1 cellular context compared by ENCODE assay signal in the genomic region with DNA sequence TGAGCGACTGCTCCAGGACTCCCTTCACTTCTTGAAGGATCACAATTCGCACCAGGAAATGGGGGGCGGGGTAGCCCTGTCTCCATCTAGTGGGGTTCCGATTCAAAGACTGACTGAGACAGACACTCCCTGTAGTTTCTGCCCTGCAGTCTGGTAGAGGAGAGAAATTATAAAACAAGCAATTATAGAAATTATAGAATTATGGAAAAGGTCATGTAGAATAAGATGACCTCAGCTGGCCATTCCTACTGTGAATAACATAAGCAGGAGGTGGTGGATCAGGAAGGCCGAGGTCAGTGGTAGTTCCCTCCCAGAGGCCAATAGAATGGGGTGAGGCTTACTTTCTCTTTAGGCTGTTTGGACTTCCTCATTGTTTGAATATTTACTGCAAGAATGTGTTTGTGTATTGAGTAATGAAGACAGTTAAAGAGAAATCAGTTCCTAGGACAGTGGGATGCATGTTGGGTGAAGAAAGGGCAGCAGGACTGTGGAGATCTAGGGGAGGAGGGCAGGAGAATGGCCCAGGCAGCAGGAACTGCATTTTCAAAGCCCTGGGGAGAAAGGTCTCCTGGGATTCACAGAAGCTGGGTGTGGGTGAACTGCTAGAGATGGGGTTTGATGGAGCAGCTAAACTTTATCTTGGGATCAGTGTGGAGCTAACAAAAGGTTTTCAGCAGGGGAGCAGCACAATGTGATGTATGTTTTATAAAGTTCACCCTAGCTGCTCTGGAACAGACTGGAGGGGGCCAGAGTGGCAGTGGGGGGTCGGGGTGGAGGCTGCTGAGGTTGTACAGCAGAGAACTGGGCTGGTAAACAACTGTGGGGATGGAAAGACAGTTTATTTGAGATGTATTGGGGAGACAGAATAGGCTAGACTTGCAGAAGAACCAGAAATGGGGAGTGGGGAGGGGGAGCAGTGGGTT.
TF ChIP-seq lines count a peak whose summit lies in the region.

No MANE protein-coding gene starts in this region.

TF ChIP-seq in HepG2, 621 proteins besides CTCF, POLR2A, EP300 and RAD21 (continued from another document and continues in another):
- TF ChIP-seq ARID3A (IDR thresholded peaks at IDR 0.05; ENCODE audit: low read depth, low read length) = peak; percentile 63
- no peak for TF ChIP-seq NFE2L2 (IDR thresholded peaks at IDR 0.05; ENCODE audit: low read length)
- TF ChIP-seq TRIM24 (CRISPR knock-in tag; IDR thresholded peaks at IDR 0.05) = no peak
- no peak for TF ChIP-seq STAT5B (CRISPR knock-in tag; IDR thresholded peaks at IDR 0.05)
- TF ChIP-seq BCL6 (CRISPR knock-in tag; IDR thresholded peaks at IDR 0.05) = peak; percentile 72
- no peak for TF ChIP-seq ZNF598 (CRISPR knock-in tag; IDR thresholded peaks at IDR 0.05; ENCODE audit: borderline replicate concordance)
- peak; percentile 71; the same call in 1 of the 2 replicates for TF ChIP-seq IRF2 (CRISPR knock-in tag; IDR thresholded peaks at IDR 0.05)
- no peak for TF ChIP-seq ZNF468 (CRISPR knock-in tag; IDR thresholded peaks at IDR 0.05)
- TF ChIP-seq POGK (CRISPR knock-in tag; conservative IDR thresholded peaks at IDR 0.05) = no peak
- TF ChIP-seq HNRNPUL1 (IDR thresholded peaks at IDR 0.05; ENCODE audit: low read depth, low read length) = no peak
- no peak for TF ChIP-seq HOXA3 (CRISPR knock-in tag; IDR thresholded peaks at IDR 0.05)
- no peak for TF ChIP-seq RFX1 (IDR thresholded peaks at IDR 0.05)
- TF ChIP-seq ZFP82 (CRISPR knock-in tag; IDR thresholded peaks at IDR 0.05; ENCODE audit: borderline replicate concordance) = no peak
- peak; percentile 67 for TF ChIP-seq NCOA2 (CRISPR knock-in tag; IDR thresholded peaks at IDR 0.05)
- TF ChIP-seq THRA (CRISPR knock-in tag; IDR thresholded peaks at IDR 0.05; ENCODE audit: borderline replicate concordance) = peak; percentile 83; the same call in 1 of the 2 replicates
- TF ChIP-seq NR1H2 (CRISPR knock-in tag; IDR thresholded peaks at IDR 0.05; ENCODE audit: borderline replicate concordance, low read depth) = no peak
- 0 out of 2 replicates have a peak, but pooled peaks have one; percentile 18 for TF ChIP-seq EHMT2 (IDR thresholded peaks at IDR 0.05; ENCODE audit: borderline replicate concordance, low read depth, low read length)
- TF ChIP-seq ZNF44 (CRISPR knock-in tag; IDR thresholded peaks at IDR 0.05) = no peak; the same call in 1 of the 2 replicates
- peak; percentile 35; the same call in 1 of the 2 replicates for TF ChIP-seq SP5 (CRISPR knock-in tag; IDR thresholded peaks at IDR 0.05; ENCODE audit: borderline replicate concordance, low read depth)
- TF ChIP-seq, protein P1, sequence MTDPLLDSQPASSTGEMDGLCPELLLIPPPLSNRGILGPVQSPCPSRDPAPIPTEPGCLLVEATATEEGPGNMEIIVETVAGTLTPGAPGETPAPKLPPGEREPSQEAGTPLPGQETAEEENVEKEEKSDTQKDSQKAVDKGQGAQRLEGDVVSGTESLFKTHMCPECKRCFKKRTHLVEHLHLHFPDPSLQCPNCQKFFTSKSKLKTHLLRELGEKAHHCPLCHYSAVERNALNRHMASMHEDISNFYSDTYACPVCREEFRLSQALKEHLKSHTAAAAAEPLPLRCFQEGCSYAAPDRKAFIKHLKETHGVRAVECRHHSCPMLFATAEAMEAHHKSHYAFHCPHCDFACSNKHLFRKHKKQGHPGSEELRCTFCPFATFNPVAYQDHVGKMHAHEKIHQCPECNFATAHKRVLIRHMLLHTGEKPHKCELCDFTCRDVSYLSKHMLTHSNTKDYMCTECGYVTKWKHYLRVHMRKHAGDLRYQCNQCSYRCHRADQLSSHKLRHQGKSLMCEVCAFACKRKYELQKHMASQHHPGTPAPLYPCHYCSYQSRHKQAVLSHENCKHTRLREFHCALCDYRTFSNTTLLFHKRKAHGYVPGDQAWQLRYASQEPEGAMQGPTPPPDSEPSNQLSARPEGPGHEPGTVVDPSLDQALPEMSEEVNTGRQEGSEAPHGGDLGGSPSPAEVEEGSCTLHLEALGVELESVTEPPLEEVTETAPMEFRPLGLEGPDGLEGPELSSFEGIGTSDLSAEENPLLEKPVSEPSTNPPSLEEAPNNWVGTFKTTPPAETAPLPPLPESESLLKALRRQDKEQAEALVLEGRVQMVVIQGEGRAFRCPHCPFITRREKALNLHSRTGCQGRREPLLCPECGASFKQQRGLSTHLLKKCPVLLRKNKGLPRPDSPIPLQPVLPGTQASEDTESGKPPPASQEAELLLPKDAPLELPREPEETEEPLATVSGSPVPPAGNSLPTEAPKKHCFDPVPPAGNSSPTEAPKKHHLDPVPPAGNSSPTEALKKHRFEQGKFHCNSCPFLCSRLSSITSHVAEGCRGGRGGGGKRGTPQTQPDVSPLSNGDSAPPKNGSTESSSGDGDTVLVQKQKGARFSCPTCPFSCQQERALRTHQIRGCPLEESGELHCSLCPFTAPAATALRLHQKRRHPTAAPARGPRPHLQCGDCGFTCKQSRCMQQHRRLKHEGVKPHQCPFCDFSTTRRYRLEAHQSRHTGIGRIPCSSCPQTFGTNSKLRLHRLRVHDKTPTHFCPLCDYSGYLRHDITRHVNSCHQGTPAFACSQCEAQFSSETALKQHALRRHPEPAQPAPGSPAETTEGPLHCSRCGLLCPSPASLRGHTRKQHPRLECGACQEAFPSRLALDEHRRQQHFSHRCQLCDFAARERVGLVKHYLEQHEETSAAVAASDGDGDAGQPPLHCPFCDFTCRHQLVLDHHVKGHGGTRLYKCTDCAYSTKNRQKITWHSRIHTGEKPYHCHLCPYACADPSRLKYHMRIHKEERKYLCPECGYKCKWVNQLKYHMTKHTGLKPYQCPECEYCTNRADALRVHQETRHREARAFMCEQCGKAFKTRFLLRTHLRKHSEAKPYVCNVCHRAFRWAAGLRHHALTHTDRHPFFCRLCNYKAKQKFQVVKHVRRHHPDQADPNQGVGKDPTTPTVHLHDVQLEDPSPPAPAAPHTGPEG (CRISPR knock-in tag; IDR thresholded peaks at IDR 0.05) = no peak
- TF ChIP-seq, protein P2, sequence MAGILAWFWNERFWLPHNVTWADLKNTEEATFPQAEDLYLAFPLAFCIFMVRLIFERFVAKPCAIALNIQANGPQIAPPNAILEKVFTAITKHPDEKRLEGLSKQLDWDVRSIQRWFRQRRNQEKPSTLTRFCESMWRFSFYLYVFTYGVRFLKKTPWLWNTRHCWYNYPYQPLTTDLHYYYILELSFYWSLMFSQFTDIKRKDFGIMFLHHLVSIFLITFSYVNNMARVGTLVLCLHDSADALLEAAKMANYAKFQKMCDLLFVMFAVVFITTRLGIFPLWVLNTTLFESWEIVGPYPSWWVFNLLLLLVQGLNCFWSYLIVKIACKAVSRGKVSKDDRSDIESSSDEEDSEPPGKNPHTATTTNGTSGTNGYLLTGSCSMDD (CRISPR knock-in tag; IDR thresholded peaks at IDR 0.05) = no peak
- TF ChIP-seq ZNF672 (CRISPR knock-in tag; IDR thresholded peaks at IDR 0.05) = no peak
- no peak for TF ChIP-seq KDM2A (CRISPR knock-in tag; IDR thresholded peaks at IDR 0.05; ENCODE audit: borderline replicate concordance, low read depth)
- TF ChIP-seq ZNF558 (CRISPR knock-in tag; IDR thresholded peaks at IDR 0.05; ENCODE audit: borderline replicate concordance) = no peak
- TF ChIP-seq TFE3 (CRISPR knock-in tag; IDR thresholded peaks at IDR 0.05) = 0 out of 2 replicates have a peak, but pooled peaks have one; percentile 24
- TF ChIP-seq RXRB (CRISPR knock-in tag; IDR thresholded peaks at IDR 0.05; ENCODE audit: borderline replicate concordance) = peak; percentile 83
- TF ChIP-seq, protein P3, sequence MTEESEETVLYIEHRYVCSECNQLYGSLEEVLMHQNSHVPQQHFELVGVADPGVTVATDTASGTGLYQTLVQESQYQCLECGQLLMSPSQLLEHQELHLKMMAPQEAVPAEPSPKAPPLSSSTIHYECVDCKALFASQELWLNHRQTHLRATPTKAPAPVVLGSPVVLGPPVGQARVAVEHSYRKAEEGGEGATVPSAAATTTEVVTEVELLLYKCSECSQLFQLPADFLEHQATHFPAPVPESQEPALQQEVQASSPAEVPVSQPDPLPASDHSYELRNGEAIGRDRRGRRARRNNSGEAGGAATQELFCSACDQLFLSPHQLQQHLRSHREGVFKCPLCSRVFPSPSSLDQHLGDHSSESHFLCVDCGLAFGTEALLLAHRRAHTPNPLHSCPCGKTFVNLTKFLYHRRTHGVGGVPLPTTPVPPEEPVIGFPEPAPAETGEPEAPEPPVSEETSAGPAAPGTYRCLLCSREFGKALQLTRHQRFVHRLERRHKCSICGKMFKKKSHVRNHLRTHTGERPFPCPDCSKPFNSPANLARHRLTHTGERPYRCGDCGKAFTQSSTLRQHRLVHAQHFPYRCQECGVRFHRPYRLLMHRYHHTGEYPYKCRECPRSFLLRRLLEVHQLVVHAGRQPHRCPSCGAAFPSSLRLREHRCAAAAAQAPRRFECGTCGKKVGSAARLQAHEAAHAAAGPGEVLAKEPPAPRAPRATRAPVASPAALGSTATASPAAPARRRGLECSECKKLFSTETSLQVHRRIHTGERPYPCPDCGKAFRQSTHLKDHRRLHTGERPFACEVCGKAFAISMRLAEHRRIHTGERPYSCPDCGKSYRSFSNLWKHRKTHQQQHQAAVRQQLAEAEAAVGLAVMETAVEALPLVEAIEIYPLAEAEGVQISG (CRISPR knock-in tag; IDR thresholded peaks at IDR 0.05) = no peak
- TF ChIP-seq CREB1 (IDR thresholded peaks at IDR 0.05) = no peak
- TF ChIP-seq CREB1 (CRISPR knock-in tag; IDR thresholded peaks at IDR 0.05) = peak; percentile 66; the same call in 1 of the 2 replicates
- TF ChIP-seq ZNF678 (CRISPR knock-in tag; IDR thresholded peaks at IDR 0.05) = no peak
